17 cellular contexts compared by ENCODE assay signal in genomic region chr14:103892247-103892646, GRCh38. TPM values are rescaled to one million over a fixed set of nuclear protein-coding genes. Genes with fewer than 3 reads are reported as not detected.
DNase-seq lines count a peak whose midpoint lies in the region; ATAC-seq and TF ChIP-seq lines count a peak whose summit lies in the region.
"Had no signal": no experiment of that assay in that cellular context is flagged by ENCODE, and none has a peak within 500 bp of the region (broad histone marks: within the 10 kb centered on the region; RNA-seq: fewer than 3 reads in every experiment).

No MANE protein-coding gene starts in this region.

- H3K9me3 ChIP-seq in right atrium auricular region, result no peaks in the 10 kb centered on the region
- H3K9me3 ChIP-seq in right lobe of liver, result no peaks in the 10 kb centered on the region

- DNase-seq in Right ventricle myocardium inferior (ENCODE audit: missing footprints) (peak; percentile 53), right atrium auricular region (ENCODE audit: low spot score) (no peak), coronary artery (ENCODE audit: low spot score) (peak; percentile 58), right lobe of liver (peak; percentile 75 to 84 (median 79)), HuH-7.5 (ENCODE audit: low spot score) (no peak)
- DNase-seq: AML-193; CD4-positive, alpha-beta memory T cell; DND-41; GDM1 had no signal

- H3K36me3 ChIP-seq in right atrium auricular region (no peaks in the 10 kb centered on the region), right lobe of liver (no peaks in the 10 kb centered on the region)
- H3K36me3 ChIP-seq: BLaER1 treated with 17β-estradiol and CSF1 and Interleukin-3, amounts not matched to agents 10 nM and 100 nM had no signal

- intact Hi-C loops in Right ventricle myocardium inferior (cut with DNase I), result no loop called here
- intact Hi-C loops in right lobe of liver (cut with DNase I), result no loop called here

- WGBS in right lobe of liver (ENCODE audit: insufficient coverage, low coverage, low lambda C conversion rate, missing lambda C conversion rate), result 55% methylated on average over 8 of the region's 8 CpGs

- H3K27ac ChIP-seq in right atrium auricular region, result no peak overlapping the region
- no peak overlapping the region for H3K27ac ChIP-seq in coronary artery
- peak overlapping the region in 2 of 3 donors; percentile 14 to 72 for H3K27ac ChIP-seq in right lobe of liver
- H3K27ac ChIP-seq: 22Rv1; BLaER1 treated with 17β-estradiol and CSF1 and Interleukin-3, amounts not matched to agents 10 nM and 100 nM; HL-60; KMS-11 had no signal

- TF ChIP-seq POLR2A in right lobe of liver (IDR thresholded peaks at IDR 0.05), result no peak

- H3K27me3 ChIP-seq in right atrium auricular region (no peaks in the 10 kb centered on the region), right lobe of liver (no peaks in the 10 kb centered on the region)
- H3K27me3 ChIP-seq: BLaER1 treated with 17β-estradiol and CSF1 and Interleukin-3, amounts not matched to agents 10 nM and 100 nM had no signal

- TF ChIP-seq CTCF in right atrium auricular region (IDR thresholded peaks at IDR 0.05) (no peak), coronary artery (IDR thresholded peaks at IDR 0.05) (no peak), right lobe of liver (IDR thresholded peaks at IDR 0.05) (no peak)

- H3K4me1 ChIP-seq in right atrium auricular region, result peaks cover 0 to 23% of the 10 kb centered on the region in 2 donors
- H3K4me1 ChIP-seq in right lobe of liver, result peaks cover 4 to 62% (median 35%) of the 10 kb centered on the region in 4 donors

- ATAC-seq in Right ventricle myocardium inferior, result no peak
- ATAC-seq in right lobe of liver, result peak in 2 of 4 donors; percentile 1 to 37
- ATAC-seq in GM18909 (IDR thresholded peaks at IDR 0.05; ENCODE audit: poor library complexity, unreplicated experiment), result no peak
- ATAC-seq in GM21619 (IDR thresholded peaks at IDR 0.05; ENCODE audit: unreplicated experiment), result no peak
- ATAC-seq: HCT116 had no signal

- no peak overlapping the region for H3K4me3 ChIP-seq in right atrium auricular region
- no peak overlapping the region for H3K4me3 ChIP-seq in coronary artery
- no peak overlapping the region for H3K4me3 ChIP-seq in right lobe of liver
- H3K4me3 ChIP-seq: BLaER1 treated with 17β-estradiol and CSF1 and Interleukin-3, amounts not matched to agents 10 nM and 100 nM had no signal

RNA-seq across cellular contexts. Expression of gene TDRD9, which starts 36.0 kb away (rescaled TPM):
- total RNA-seq in Right ventricle myocardium inferior (2.5 TPM), right atrium auricular region (10 to 100 TPM in 1 of 2 donors, 1 to 10 TPM in 1; 8.6 to 20.8 TPM), right lobe of liver (under 1 TPM in 5 of 6 experiments, not detected in 1; 0.31 to 0.86 (median 0.43) TPM)
- total RNA-seq: H1 had no signal

RNA-seq across cellular contexts. Expression of gene PPP1R13B, which starts 44.9 kb away (rescaled TPM):
- total RNA-seq in Right ventricle myocardium inferior (101 TPM), right atrium auricular region (10 to 100 TPM; 45.7 to 47.8 TPM), right lobe of liver (10 to 100 TPM in 5 of 6 experiments, 1 to 10 TPM in 1; 9.2 to 22.4 (median 13.9) TPM)

RNA-seq across cellular contexts. Expression of gene RD3L, which starts 50.1 kb away (rescaled TPM):
- total RNA-seq in Right ventricle myocardium inferior (25.1 TPM), right atrium auricular region (10 to 100 TPM in 1 of 2 donors, 1 to 10 TPM in 1; 7.6 to 25.2 TPM), right lobe of liver (1 to 10 TPM in 1 of 6 experiments, under 1 TPM in 2, not detected in 3; 0.22 to 1.2 (median 0.25) TPM)
- total RNA-seq: CD4-positive, alpha-beta memory T cell; H1 had no signal

Comparison
In these comparisons a context has a peak if more than half of its experiments do, and no peak if none do; other contexts are left out.
1. DNase-seq: peak in Right ventricle myocardium inferior (single experiment), coronary artery (single experiment) and right lobe of liver (3 of 3); none in right atrium auricular region (single experiment) and HuH-7.5 (single experiment).
2. H3K27ac ChIP-seq: peak in right lobe of liver (2 of 3); none in right atrium auricular region (0 of 2) and coronary artery (0 of 2).